Comparison of ENCODE assay signal across 7 cellular contexts in the genomic region with DNA sequence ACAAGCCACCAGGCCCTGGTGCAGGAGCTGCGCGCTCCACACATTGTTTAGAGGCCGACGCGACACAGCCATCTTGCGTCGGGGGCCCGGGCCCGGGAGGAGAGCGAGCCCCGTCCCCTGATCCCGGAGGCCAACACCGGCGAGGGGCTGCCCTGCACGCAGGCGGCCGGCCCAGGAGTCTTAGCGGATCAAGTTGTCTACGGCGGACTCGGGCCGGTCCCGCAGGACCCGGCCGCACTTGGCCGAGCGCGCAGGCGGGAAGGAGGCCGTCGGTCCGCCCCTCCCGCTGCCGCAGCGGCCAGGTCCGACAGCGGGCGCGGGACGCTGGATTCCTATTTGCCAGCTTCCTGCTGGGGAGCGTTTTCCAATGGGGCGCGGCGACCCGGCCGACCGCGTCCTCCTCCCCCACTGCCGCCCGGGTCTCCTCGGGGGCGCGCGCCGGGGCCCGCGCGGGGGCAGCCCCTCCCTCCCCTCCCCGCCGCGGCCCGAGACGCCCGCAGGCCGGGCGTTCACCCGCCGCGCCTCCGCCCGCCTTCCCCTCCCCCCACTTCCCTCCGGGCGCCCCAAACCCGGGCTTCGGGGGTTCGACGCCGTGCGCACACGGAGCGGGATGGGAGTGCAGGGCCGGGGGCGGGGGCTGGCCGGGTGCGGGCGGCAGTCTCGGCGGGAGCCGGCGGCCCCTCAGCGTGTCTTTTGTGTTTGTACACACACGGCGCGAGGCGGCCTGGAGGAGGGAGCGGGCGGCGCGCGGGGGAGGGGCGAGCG. TPM values are rescaled to one million over a fixed set of nuclear protein-coding genes. Genes with fewer than 3 reads are reported as not detected.
A peak's percentile ranks its signal among the peaks of the same experiment; 100 is the strongest.
DNase-seq lines count a peak whose midpoint lies in the region; FAIRE-seq and TF ChIP-seq lines count a peak whose summit lies in the region.

No MANE protein-coding gene starts in this region.

- no peaks in the 10 kb centered on the region for H3K27me3 Mint-ChIP-seq in progenitor cell of endocrine pancreas

- H3K27ac ChIP-seq in KOPT-K1 (ENCODE audit: low read depth, low read length, poor library complexity, severe bottlenecking) (peak overlapping the region; percentile 94), ascending aorta (peak overlapping the region; percentile 96 to 97)

- H3K36me3 ChIP-seq in KOPT-K1 (ENCODE audit: insufficient read depth, low read length) (peaks cover 29% of the 10 kb centered on the region), ascending aorta (peaks cover 0 to 18% of the 10 kb centered on the region in 2 donors)

- peaks cover 19% of the 10 kb centered on the region for H3K36me3 Mint-ChIP-seq in progenitor cell of endocrine pancreas (ENCODE audit: insufficient read depth)

- no peaks in the 10 kb centered on the region for H3K9me3 ChIP-seq in KOPT-K1 (ENCODE audit: insufficient read depth, low read length, poor library complexity, severe bottlenecking)
- H3K9me3 ChIP-seq in ascending aorta: no peaks in the 10 kb centered on the region

- peaks cover 27% of the 10 kb centered on the region for H3K4me1 Mint-ChIP-seq in progenitor cell of endocrine pancreas (ENCODE audit: low read depth)

- H3K27me3 ChIP-seq in ascending aorta: no peaks in the 10 kb centered on the region

- peak overlapping the region; percentile 80 for H3K4me3 ChIP-seq in GM12864 (ENCODE audit: low read depth, low read length)
- peak overlapping the region; percentile 69 to 91 for H3K4me3 ChIP-seq in ascending aorta

- no peak for FAIRE-seq in H54 (lab: Jason Lieb, UNC)

- TF ChIP-seq POLR2A in H54 (IDR thresholded peaks at IDR 0.05; ENCODE audit: low read depth, low read length): peak; percentile 77

- intact Hi-C loops in ascending aorta (cut with DNase I): loop anchor here (1.0 to 5.0 kb wide), 5 partner anchors 28 to 180 kb away; a partner anchor contains a TSS

- peak overlapping the region; percentile 99 for H3K27ac Mint-ChIP-seq in progenitor cell of endocrine pancreas

- H3K9me3 Mint-ChIP-seq in progenitor cell of endocrine pancreas (ENCODE audit: low read depth): no peaks in the 10 kb centered on the region

- TF ChIP-seq CTCF in GM12864 (IDR thresholded peaks at IDR 0.05; ENCODE audit: low read depth, low read length, missing control alignments) (no peak), ascending aorta (IDR thresholded peaks at IDR 0.05) (no peak), progenitor cell of endocrine pancreas (IDR thresholded peaks at IDR 0.05; ENCODE audit: unreplicated experiment) (no peak)

- no peak for DNase-seq in GM12864 (ENCODE audit: low read depth)
- peak; percentile 82 for DNase-seq in H54 (ENCODE audit: insufficient read length, low spot score)
- DNase-seq in SHP77 (lab: John Stamatoyannopoulos, UW): peak; percentile 47 to 79
- peak; percentile 21 to 79 for DNase-seq in ascending aorta (ENCODE audit: low spot score in 2 of 2)
- peak; percentile 78 for DNase-seq in hepatic stellate cell (ENCODE audit: low spot score)
- DNase-seq in progenitor cell of endocrine pancreas (ENCODE audit: low spot score, unreplicated experiment): peak; percentile 82

- peak overlapping the region; percentile 93 for H3K4me3 Mint-ChIP-seq in progenitor cell of endocrine pancreas (ENCODE audit: low read depth)

- peaks cover 0 to 27% of the 10 kb centered on the region in 2 donors for H3K4me1 ChIP-seq in ascending aorta

RNA-seq across cellular contexts. Expression of a gene that starts 0.5 kb away (rescaled TPM):
- total RNA-seq in ascending aorta: 214 TPM
- 1,238 and 1,313 TPM in 2 replicates for total RNA-seq in progenitor cell of endocrine pancreas
